1 cellular context compared by ENCODE assay signal in the genomic region with DNA sequence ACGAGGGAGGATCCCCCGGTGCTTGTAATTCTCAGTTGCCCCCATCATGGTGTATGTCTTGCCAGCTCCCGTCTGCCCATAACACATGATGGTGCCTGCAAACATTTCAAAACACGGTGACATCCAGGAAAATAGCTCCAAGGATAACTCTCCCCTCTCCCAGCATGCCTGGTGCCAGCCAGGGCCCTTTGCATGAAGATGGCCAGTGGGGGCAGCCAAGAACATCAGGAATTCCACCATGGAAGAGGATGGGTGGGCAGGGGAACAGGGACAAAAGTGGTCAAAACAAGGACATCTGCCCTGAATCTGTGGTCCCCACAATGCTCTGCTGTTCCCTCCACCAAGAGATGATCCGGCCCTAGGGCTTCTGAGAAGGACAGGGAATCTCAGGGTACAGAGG.
TF ChIP-seq lines count a peak whose summit lies in the region.

No MANE protein-coding gene starts in this region.

TF ChIP-seq in GM23338, 12 proteins besides CTCF, POLR2A, EP300 and RAD21:
- TF ChIP-seq ZNF114 (CRISPR knock-in tag; IDR thresholded peaks at IDR 0.05) (no peak), EZH2phosphoT487 (IDR thresholded peaks at IDR 0.05; ENCODE audit: unreplicated experiment) (no peak), NANOG (IDR thresholded peaks at IDR 0.05; ENCODE audit: borderline replicate concordance) (no peak), STAT1 (IDR thresholded peaks at IDR 0.05; ENCODE audit: unreplicated experiment) (no peak), EZH2 (IDR thresholded peaks at IDR 0.05; ENCODE audit: low read depth, unreplicated experiment) (no peak), ZNF331 (CRISPR knock-in tag; IDR thresholded peaks at IDR 0.05; ENCODE audit: low read depth) (no peak)
- TF ChIP-seq, protein P1, sequence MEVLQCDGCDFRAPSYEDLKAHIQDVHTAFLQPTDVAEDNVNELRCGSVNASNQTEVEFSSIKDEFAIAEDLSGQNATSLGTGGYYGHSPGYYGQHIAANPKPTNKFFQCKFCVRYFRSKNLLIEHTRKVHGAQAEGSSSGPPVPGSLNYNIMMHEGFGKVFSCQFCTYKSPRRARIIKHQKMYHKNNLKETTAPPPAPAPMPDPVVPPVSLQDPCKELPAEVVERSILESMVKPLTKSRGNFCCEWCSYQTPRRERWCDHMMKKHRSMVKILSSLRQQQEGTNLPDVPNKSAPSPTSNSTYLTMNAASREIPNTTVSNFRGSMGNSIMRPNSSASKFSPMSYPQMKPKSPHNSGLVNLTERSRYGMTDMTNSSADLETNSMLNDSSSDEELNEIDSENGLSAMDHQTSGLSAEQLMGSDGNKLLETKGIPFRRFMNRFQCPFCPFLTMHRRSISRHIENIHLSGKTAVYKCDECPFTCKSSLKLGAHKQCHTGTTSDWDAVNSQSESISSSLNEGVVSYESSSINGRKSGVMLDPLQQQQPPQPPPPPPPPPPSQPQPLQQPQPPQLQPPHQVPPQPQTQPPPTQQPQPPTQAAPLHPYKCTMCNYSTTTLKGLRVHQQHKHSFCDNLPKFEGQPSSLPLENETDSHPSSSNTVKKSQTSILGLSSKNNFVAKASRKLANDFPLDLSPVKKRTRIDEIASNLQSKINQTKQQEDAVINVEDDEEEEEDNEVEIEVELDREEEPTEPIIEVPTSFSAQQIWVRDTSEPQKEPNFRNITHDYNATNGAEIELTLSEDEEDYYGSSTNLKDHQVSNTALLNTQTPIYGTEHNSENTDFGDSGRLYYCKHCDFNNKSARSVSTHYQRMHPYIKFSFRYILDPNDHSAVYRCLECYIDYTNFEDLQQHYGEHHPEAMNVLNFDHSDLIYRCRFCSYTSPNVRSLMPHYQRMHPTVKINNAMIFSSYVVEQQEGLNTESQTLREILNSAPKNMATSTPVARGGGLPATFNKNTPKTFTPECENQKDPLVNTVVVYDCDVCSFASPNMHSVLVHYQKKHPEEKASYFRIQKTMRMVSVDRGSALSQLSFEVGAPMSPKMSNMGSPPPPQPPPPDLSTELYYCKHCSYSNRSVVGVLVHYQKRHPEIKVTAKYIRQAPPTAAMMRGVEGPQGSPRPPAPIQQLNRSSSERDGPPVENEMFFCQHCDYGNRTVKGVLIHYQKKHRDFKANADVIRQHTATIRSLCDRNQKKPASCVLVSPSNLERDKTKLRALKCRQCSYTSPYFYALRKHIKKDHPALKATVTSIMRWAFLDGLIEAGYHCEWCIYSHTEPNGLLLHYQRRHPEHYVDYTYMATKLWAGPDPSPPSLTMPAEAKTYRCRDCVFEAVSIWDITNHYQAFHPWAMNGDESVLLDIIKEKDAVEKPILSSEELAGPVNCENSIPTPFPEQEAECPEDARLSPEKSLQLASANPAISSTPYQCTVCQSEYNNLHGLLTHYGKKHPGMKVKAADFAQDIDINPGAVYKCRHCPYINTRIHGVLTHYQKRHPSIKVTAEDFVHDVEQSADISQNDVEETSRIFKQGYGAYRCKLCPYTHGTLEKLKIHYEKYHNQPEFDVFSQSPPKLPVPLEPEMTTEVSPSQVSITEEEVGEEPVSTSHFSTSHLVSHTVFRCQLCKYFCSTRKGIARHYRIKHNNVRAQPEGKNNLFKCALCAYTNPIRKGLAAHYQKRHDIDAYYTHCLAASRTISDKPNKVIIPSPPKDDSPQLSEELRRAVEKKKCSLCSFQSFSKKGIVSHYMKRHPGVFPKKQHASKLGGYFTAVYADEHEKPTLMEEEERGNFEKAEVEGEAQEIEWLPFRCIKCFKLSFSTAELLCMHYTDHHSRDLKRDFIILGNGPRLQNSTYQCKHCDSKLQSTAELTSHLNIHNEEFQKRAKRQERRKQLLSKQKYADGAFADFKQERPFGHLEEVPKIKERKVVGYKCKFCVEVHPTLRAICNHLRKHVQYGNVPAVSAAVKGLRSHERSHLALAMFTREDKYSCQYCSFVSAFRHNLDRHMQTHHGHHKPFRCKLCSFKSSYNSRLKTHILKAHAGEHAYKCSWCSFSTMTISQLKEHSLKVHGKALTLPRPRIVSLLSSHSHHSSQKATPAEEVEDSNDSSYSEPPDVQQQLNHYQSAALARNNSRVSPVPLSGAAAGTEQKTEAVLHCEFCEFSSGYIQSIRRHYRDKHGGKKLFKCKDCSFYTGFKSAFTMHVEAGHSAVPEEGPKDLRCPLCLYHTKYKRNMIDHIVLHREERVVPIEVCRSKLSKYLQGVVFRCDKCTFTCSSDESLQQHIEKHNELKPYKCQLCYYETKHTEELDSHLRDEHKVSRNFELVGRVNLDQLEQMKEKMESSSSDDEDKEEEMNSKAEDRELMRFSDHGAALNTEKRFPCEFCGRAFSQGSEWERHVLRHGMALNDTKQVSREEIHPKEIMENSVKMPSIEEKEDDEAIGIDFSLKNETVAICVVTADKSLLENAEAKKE (CRISPR knock-in tag; IDR thresholded peaks at IDR 0.05) = no peak
- TF ChIP-seq, protein P2, sequence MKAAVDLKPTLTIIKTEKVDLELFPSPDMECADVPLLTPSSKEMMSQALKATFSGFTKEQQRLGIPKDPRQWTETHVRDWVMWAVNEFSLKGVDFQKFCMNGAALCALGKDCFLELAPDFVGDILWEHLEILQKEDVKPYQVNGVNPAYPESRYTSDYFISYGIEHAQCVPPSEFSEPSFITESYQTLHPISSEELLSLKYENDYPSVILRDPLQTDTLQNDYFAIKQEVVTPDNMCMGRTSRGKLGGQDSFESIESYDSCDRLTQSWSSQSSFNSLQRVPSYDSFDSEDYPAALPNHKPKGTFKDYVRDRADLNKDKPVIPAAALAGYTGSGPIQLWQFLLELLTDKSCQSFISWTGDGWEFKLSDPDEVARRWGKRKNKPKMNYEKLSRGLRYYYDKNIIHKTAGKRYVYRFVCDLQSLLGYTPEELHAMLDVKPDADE (IDR thresholded peaks at IDR 0.05) = no peak
- TF ChIP-seq, protein P3, sequence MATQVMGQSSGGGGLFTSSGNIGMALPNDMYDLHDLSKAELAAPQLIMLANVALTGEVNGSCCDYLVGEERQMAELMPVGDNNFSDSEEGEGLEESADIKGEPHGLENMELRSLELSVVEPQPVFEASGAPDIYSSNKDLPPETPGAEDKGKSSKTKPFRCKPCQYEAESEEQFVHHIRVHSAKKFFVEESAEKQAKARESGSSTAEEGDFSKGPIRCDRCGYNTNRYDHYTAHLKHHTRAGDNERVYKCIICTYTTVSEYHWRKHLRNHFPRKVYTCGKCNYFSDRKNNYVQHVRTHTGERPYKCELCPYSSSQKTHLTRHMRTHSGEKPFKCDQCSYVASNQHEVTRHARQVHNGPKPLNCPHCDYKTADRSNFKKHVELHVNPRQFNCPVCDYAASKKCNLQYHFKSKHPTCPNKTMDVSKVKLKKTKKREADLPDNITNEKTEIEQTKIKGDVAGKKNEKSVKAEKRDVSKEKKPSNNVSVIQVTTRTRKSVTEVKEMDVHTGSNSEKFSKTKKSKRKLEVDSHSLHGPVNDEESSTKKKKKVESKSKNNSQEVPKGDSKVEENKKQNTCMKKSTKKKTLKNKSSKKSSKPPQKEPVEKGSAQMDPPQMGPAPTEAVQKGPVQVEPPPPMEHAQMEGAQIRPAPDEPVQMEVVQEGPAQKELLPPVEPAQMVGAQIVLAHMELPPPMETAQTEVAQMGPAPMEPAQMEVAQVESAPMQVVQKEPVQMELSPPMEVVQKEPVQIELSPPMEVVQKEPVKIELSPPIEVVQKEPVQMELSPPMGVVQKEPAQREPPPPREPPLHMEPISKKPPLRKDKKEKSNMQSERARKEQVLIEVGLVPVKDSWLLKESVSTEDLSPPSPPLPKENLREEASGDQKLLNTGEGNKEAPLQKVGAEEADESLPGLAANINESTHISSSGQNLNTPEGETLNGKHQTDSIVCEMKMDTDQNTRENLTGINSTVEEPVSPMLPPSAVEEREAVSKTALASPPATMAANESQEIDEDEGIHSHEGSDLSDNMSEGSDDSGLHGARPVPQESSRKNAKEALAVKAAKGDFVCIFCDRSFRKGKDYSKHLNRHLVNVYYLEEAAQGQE (IDR thresholded peaks at IDR 0.05; ENCODE audit: unreplicated experiment) = no peak
